In genomic region chr10:77710759-77711682, GRCh38 we compare ENCODE assay signal across 8 cellular contexts.
DNase-seq lines count a peak whose midpoint lies in the region; ATAC-seq lines count a peak whose summit lies in the region.

No MANE protein-coding gene starts in this region.

- peak; percentile 18 for DNase-seq in NCI-H1694 treated with DMSO at 0.1 percent for 48 hours (lab: John Stamatoyannopoulos, UW)
- no peak for DNase-seq in NCI-H1694 (lab: John Stamatoyannopoulos, UW)
- peak; percentile 0 to 11 for DNase-seq in NCI-H1930 (lab: John Stamatoyannopoulos, UW)
- peak; percentile 42 for DNase-seq in cerebellum (ENCODE audit: low spot score)
- DNase-seq in left lobe of liver (ENCODE audit: low spot score), result peak; percentile 76
- DNase-seq in stimulated activated CD4-positive, alpha-beta T cell treated with anti-CD3 and anti-CD28 coated beads, Interleukin-1b, Interleukin-23, amount 100 ng/mL, for 48 hours, result peak; percentile 66

- ATAC-seq in HG02884 (IDR thresholded peaks at IDR 0.05; ENCODE audit: unreplicated experiment) (peak; percentile 86), left lobe of liver (peak; percentile 99)
- peak; percentile 78 to 84 for ATAC-seq in activated CD4-positive, CD25-positive, alpha-beta regulatory T cell treated with anti-CD3 and anti-CD28 coated beads, Interleukin-2, amount 50 U/mL, for 24 hours
